8 cellular contexts compared by ENCODE assay signal in the genomic region with DNA sequence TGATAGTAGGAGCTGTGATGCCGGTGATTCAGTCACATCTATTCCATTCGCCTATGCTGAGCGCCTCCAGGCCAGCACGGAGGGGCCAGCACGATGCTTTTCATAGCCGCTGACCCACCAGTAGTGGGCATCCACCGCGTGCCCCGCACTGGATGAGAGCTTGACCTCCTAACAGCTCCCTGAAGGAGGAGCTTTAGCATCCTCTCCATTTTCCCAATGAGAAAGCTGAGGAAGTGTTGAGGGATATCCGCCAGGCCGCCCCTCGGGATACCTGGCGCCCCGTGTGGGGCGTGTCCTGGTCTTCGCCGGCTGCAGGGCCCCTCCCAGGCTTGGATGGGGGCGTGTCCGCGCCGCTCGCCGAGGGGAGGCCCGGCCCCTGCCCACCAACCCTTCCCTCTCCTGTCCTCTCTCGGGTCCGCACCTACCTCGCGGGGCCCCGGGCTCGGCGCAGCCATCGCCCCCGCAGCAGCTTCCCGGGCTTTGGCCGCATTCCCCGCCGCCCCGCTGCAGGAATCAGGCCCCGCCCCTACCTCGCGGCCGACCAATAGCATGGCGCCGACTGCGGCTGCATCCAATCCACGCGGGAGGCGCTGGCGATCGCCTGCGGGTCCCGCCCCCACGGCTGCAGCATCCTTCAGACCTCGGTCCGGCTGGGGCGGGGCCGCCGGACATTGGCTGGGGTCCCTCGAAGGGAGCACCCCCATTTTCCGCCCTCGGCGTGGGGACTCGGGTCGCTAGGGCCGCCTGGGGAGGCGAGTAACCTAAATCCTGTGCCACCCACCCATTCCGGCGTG. TPM values are rescaled to one million over a fixed set of nuclear protein-coding genes. Genes with fewer than 3 reads are reported as not detected.
DNase-seq lines count a peak whose midpoint lies in the region; ATAC-seq, FAIRE-seq and TF ChIP-seq lines count a peak whose summit lies in the region.

A gene with protein sequence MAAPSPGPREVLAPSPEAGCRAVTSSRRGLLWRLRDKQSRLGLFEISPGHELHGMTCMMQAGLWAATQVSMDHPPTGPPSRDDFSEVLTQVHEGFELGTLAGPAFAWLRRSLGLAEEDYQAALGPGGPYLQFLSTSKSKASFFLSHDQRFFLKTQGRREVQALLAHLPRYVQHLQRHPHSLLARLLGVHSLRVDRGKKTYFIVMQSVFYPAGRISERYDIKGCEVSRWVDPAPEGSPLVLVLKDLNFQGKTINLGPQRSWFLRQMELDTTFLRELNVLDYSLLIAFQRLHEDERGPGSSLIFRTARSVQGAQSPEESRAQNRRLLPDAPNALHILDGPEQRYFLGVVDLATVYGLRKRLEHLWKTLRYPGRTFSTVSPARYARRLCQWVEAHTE (minus strand): TSS at position 480 of the 794 bp plus-strand sequence. CDS start 25 bp downstream, at position 455.

- DNase-seq in G401 (ENCODE audit: low spot score) (peak; percentile 89), KBM-7 (peak; percentile 61), amniotic stem cell (lab: John Stamatoyannopoulos, UW) (peak; percentile 73), heart left ventricle (peak; percentile 85 to 90 (median 87)), pancreas (peak in 4 of 6 donors; percentile 76 to 87 (median 82)), uterus (peak; percentile 82 to 85)

- TF ChIP-seq POLR2A in heart left ventricle (IDR thresholded peaks at IDR 0.05) (peak in 1 of 2 donors; percentile 6), uterus (IDR thresholded peaks at IDR 0.05) (no peak)

- H3K36me3 ChIP-seq in SU-DHL-6 (ENCODE audit: low read length) (no peaks in the 10 kb centered on the region), heart left ventricle (peaks cover 0 to 12% (median 2%) of the 10 kb centered on the region in 9 donors), pancreas (no peaks in the 10 kb centered on the region), uterus (no peaks in the 10 kb centered on the region)

- H3K4me3 ChIP-seq in SU-DHL-6 (ENCODE audit: insufficient read depth, low read length, poor library complexity, severe bottlenecking) (peak within 1 kb of the TSS; percentile 63), heart left ventricle (peak within 1 kb of the TSS; percentile 37 to 72 (median 55)), pancreas (peak within 1 kb of the TSS in 3 of 4 donors; percentile 19 to 45 (median 27)), uterus (peak within 1 kb of the TSS; percentile 33 to 41)

- ATAC-seq in GM21786 (IDR thresholded peaks at IDR 0.05; ENCODE audit: unreplicated experiment) (peak; percentile 85), heart left ventricle (peak; percentile 66 to 91 (median 89)), pancreas (peak; percentile 51 to 78 (median 74))

- H3K9me2 ChIP-seq in SU-DHL-6 (replicated peaks; ENCODE audit: insufficient read depth, low read length): no peaks in the 10 kb centered on the region

- intact Hi-C loops in heart left ventricle (cut with DNase I): no loop called here
- intact Hi-C loops in pancreas (cut with DNase I): no loop called here
- intact Hi-C loops in uterus (cut with DNase I; ENCODE audit: low total_unique reads): no loop called here

- no peaks in the 10 kb centered on the region for H3K9me3 ChIP-seq in SU-DHL-6 (ENCODE audit: insufficient read depth, low read length)
- no peaks in the 10 kb centered on the region for H3K9me3 ChIP-seq in heart left ventricle
- H3K9me3 ChIP-seq in pancreas: no peaks in the 10 kb centered on the region
- no peaks in the 10 kb centered on the region for H3K9me3 ChIP-seq in uterus

- peak within 1 kb of the TSS; percentile 24 for H3K9ac ChIP-seq in SU-DHL-6 (ENCODE audit: low read length)

- no peaks in the 10 kb centered on the region for H4K20me1 ChIP-seq in SU-DHL-6 (ENCODE audit: low read depth, low read length)

- FAIRE-seq in pancreas (lab: Jason Lieb, UNC): no peak

- peak within 1 kb of the TSS; percentile 35 for H2AFZ ChIP-seq in SU-DHL-6 (ENCODE audit: low read depth, low read length, severe bottlenecking)

- 1 to 4% (median 2%) methylated on average over 22 to 68 of the region's 68 CpGs for WGBS in heart left ventricle, 4 donors
- WGBS in pancreas, 2 donors: 6 to 7% methylated on average over 68 of the region's 68 CpGs

- TF ChIP-seq CTCF in SU-DHL-6 (IDR thresholded peaks at IDR 0.05; ENCODE audit: insufficient read depth, low read length, poor library complexity, severe bottlenecking): no peak
- TF ChIP-seq CTCF in heart left ventricle (IDR thresholded peaks at IDR 0.05): peak in 1 of 12 donors; percentile 21
- TF ChIP-seq CTCF in pancreas (IDR thresholded peaks at IDR 0.05): no peak
- TF ChIP-seq CTCF in uterus (IDR thresholded peaks at IDR 0.05): no peak

- H3K27ac ChIP-seq in SU-DHL-6 (ENCODE audit: low read depth, low read length) (no peak within 1 kb of the TSS), heart left ventricle (no peak within 1 kb of the TSS), pancreas (no peak within 1 kb of the TSS), uterus (no peak within 1 kb of the TSS)

- peaks cover 3% of the 10 kb centered on the region; the same call in 1 of the 2 replicates for H3F3A ChIP-seq in SU-DHL-6 (ENCODE audit: insufficient read depth)

- H3K79me2 ChIP-seq in SU-DHL-6 (ENCODE audit: insufficient read depth, low read length): peaks cover 2% of the 10 kb centered on the region; the same call in 1 of the 2 replicates

- in situ Hi-C loops in G401 (cut with HindIII; ENCODE audit: low sequenced_read_pairs): loop anchor here (25.0 kb wide), 1 partner anchor 168 kb away; no protein-coding TSS in a partner anchor
- in situ Hi-C loops in KBM-7 (cut with MboI; ENCODE audit: low pct_unique_long_range_greater_than_20kb, low sequenced_read_pairs): no loop called here

- H3K4me2 ChIP-seq in SU-DHL-6 (ENCODE audit: low read depth, low read length, poor library complexity, severe bottlenecking): peak within 1 kb of the TSS; percentile 61

- no peaks in the 10 kb centered on the region for H3K27me3 ChIP-seq in SU-DHL-6 (ENCODE audit: low read length)
- peaks cover 9 to 42% (median 26%) of the 10 kb centered on the region in 9 donors for H3K27me3 ChIP-seq in heart left ventricle
- no peaks in the 10 kb centered on the region for H3K27me3 ChIP-seq in pancreas
- peaks cover 12 to 14% of the 10 kb centered on the region in 2 donors for H3K27me3 ChIP-seq in uterus

- H3K4me1 ChIP-seq in heart left ventricle: peaks cover 0 to 46% (median 27%) of the 10 kb centered on the region in 12 donors
- peaks cover 0 to 12% (median 4%) of the 10 kb centered on the region in 3 donors for H3K4me1 ChIP-seq in pancreas
- H3K4me1 ChIP-seq in uterus: peaks cover 0 to 10% of the 10 kb centered on the region in 2 donors

RNA-seq across cellular contexts. Expression of the gene that starts here (rescaled TPM):
- 0.68 and 23.4 TPM in 2 replicates for total RNA-seq in G401 (2014; rRNA removed; shearing (Covaris generic))
- total RNA-seq in heart left ventricle: under 1 TPM in 7 of 9 donors, not detected in 2; 0.33 to 0.77 (median 0.51) TPM
- under 1 TPM; 0.12 to 0.15 TPM for polyA plus RNA-seq in heart left ventricle
- total RNA-seq in pancreas: 1 to 10 TPM; 1.0 to 2.2 (median 1.2) TPM
- 1 to 10 TPM in 1 of 2 donors, under 1 TPM in 1; 0.80 to 2.5 TPM for polyA plus RNA-seq in pancreas
- total RNA-seq in uterus: 10 to 100 TPM in 1 of 4 donors, 1 to 10 TPM in 2, not detected in 1; 2.9 to 11.3 (median 3.2) TPM

Comparison
In these comparisons a context has a peak if more than half of its experiments do, and no peak if none do; other contexts are left out.
1. Peak in DNase-seq, ATAC-seq and H3K4me3 ChIP-seq in heart left ventricle; RNA of the gene not detected or under 1 TPM.